25 cellular contexts compared by ENCODE assay signal in genomic region chr11:27681664-27682063, GRCh38. TPM values are rescaled to one million over a fixed set of nuclear protein-coding genes. Genes with fewer than 3 reads are reported as not detected.
DNase-seq lines count a peak whose midpoint lies in the region; ATAC-seq and TF ChIP-seq lines count a peak whose summit lies in the region.
"Had no signal": no experiment of that assay in that cellular context is flagged by ENCODE, and none has a peak within 500 bp of the region (broad histone marks: within the 10 kb centered on the region; RNA-seq: fewer than 3 reads in every experiment).

No MANE protein-coding gene starts in this region.

- H3K36me3 ChIP-seq in IMR-90 (ENCODE audit: control insufficient read depth, insufficient read depth, low read length) = peaks cover 21% of the 10 kb centered on the region
- H3K36me3 ChIP-seq in GM23338 (ENCODE audit: insufficient read depth) = no peaks in the 10 kb centered on the region
- peaks cover 0 to 6% of the 10 kb centered on the region in 2 experiments for H3K36me3 ChIP-seq in SK-N-SH (replicated peaks in 1 of 2; ENCODE audit: control insufficient read depth in 1 of 2, insufficient read depth in 2 of 2, low read length in 1 of 2)
- H3K36me3 ChIP-seq: BE2C, BLaER1 had no signal

- 0 out of 2 replicates have a peak, but pooled peaks cover under 1% of the 10 kb centered on the region for H3K9me2 ChIP-seq in GM23338 (ENCODE audit: insufficient read depth)
- no peaks in the 10 kb centered on the region for H3K9me2 ChIP-seq in SK-N-SH

- no peak for DNase-seq in Right ventricle myocardium superior
- no peak for DNase-seq in right cardiac atrium
- no peak for DNase-seq in HFFc6
- no peak for DNase-seq in IMR-90
- no peak for DNase-seq in left ventricle myocardium superior
- no peak for DNase-seq in GM23338 (ENCODE audit: low spot score)
- DNase-seq in SK-N-SH = no peak
- DNase-seq: 8988T; ACHN; BE2C; C1 segment of cervical spinal cord; CD4-positive, alpha-beta memory T cell; CD4-positive, CD25-positive, alpha-beta regulatory T cell; CD8-positive, alpha-beta memory T cell; COR-L47; DMS 273 treated with DMSO at 0.1 percent for 48 hours; DMS153; DMS53; DMS79; DND-41; EL; GDM1 had no signal

- TF ChIP-seq CTCF in HFFc6 (IDR thresholded peaks at IDR 0.05) (no peak), IMR-90 (conservative IDR thresholded peaks at IDR 0.05; ENCODE audit: low read depth, low read length) (no peak), GM23338 (conservative IDR thresholded peaks at IDR 0.05; ENCODE audit: low read depth in 2 of 2) (no peak), SK-N-SH (IDR thresholded peaks at IDR 0.05) (no peak)

- no TSS peak for BruUV-seq in IMR-90 (replicated peaks; lab: Mats Ljungman, UMichigan)

- H3K23ac ChIP-seq in IMR-90 (ENCODE audit: low read depth, low read length) = no peak overlapping the region

- WGBS in right cardiac atrium = 54% methylated on average over 1 of the region's 1 CpG
- WGBS in IMR-90 (ENCODE audit: extremely low coverage in 2 of 2, insufficient read length in 1 of 2), 2 experiments = no CpG with 5 or more reads among the region's 1 CpG
- WGBS in SK-N-SH (ENCODE audit: low lambda C conversion rate) = 79% methylated on average over 1 of the region's 1 CpG

- no peaks in the 10 kb centered on the region for H3K9me3 ChIP-seq in right cardiac atrium (ENCODE audit: control insufficient read depth, low read length)
- H3K9me3 ChIP-seq in IMR-90 (ENCODE audit: control insufficient read depth, insufficient read depth, low read length) = no peaks in the 10 kb centered on the region
- no peaks in the 10 kb centered on the region for H3K9me3 ChIP-seq in SK-N-SH
- H3K9me3 ChIP-seq: BE2C, BLaER1 had no signal

- H3K36me3 Mint-ChIP-seq in HFFc6 (ENCODE audit: low read depth) (peaks cover 66% of the 10 kb centered on the region), GM23338 (ENCODE audit: low read depth) (peaks cover 33% of the 10 kb centered on the region; the same call in 2 of the 3 replicates)
- H3K36me3 Mint-ChIP-seq: CD14-positive monocyte had no signal

- no peak overlapping the region for H3K18ac ChIP-seq in IMR-90 (ENCODE audit: low read depth, low read length)

- H3K27ac ChIP-seq in right cardiac atrium (ENCODE audit: low read length) (no peak overlapping the region), IMR-90 (ENCODE audit: insufficient read depth, low read length) (peak overlapping the region; percentile 33; the same call in 1 of the 2 replicates), GM23338 (ENCODE audit: low read depth) (no peak overlapping the region), SK-N-SH (ENCODE audit: low read depth in 2 of 2, low read length in 1 of 2) (no peak overlapping the region)
- H3K27ac ChIP-seq: BLaER1 had no signal

- H3K79me1 ChIP-seq in IMR-90 (ENCODE audit: low read depth in 1 of 2, low read length in 2 of 2) = peaks cover 0 to 47% of the 10 kb centered on the region in 2 experiments; a peak in 2 of 4 replicates

- H3K4ac ChIP-seq in IMR-90 (ENCODE audit: low read depth, low read length) = no peak overlapping the region

- H3K79me2 ChIP-seq in GM23338 (replicated peaks; ENCODE audit: insufficient read depth) (peaks cover 16% of the 10 kb centered on the region; the same call in 1 of the 2 replicates), SK-N-SH (ENCODE audit: insufficient read depth) (peaks cover 85% of the 10 kb centered on the region)

- no peak overlapping the region for H2BK20ac ChIP-seq in IMR-90 (ENCODE audit: low read depth, low read length)

- no peak overlapping the region for H3K14ac ChIP-seq in IMR-90 (replicated peaks; ENCODE audit: low read depth, low read length)

- no peak overlapping the region for H4K5ac ChIP-seq in IMR-90 (ENCODE audit: low read depth, low read length)

- no peak overlapping the region for H4K8ac ChIP-seq in IMR-90 (ENCODE audit: low read depth in 2 of 2, low read length in 2 of 2)

- no peaks in the 10 kb centered on the region for H3K27me3 ChIP-seq in right cardiac atrium (ENCODE audit: control insufficient read depth, insufficient read depth)
- H3K27me3 ChIP-seq in IMR-90 (ENCODE audit: control insufficient read depth, insufficient read depth, low read length) = no peaks in the 10 kb centered on the region
- no peaks in the 10 kb centered on the region for H3K27me3 ChIP-seq in GM23338 (ENCODE audit: insufficient read depth)
- H3K27me3 ChIP-seq in SK-N-SH (ENCODE audit: insufficient read depth) = no peaks in the 10 kb centered on the region
- H3K27me3 ChIP-seq: BE2C, BLaER1 had no signal

- H3K9me3 Mint-ChIP-seq in HFFc6 (peaks cover 28% of the 10 kb centered on the region), GM23338 (peaks cover 23% of the 10 kb centered on the region)

- TF ChIP-seq EP300 in SK-N-SH (IDR thresholded peaks at IDR 0.05; ENCODE audit: borderline replicate concordance in 1 of 2, low read depth in 1 of 2, low read length in 1 of 2) = no peak

- intact Hi-C loops in Right ventricle myocardium superior (cut with DNase I) = no loop called here
- intact Hi-C loops in right cardiac atrium (cut with DNase I) = no loop called here
- intact Hi-C loops in IMR-90 (cut with micrococcal nuclease) = no loop called here
- intact Hi-C loops in left ventricle myocardium superior (cut with micrococcal nuclease) = no loop called here

- H3K9me1 ChIP-seq in IMR-90 (ENCODE audit: insufficient read depth, low read length) = peaks cover 19% of the 10 kb centered on the region

- H4K20me1 ChIP-seq in IMR-90 (ENCODE audit: insufficient read depth, low read length) (peaks cover 87% of the 10 kb centered on the region), GM23338 (replicated peaks; ENCODE audit: insufficient read depth) (no peaks in the 10 kb centered on the region), SK-N-SH (ENCODE audit: insufficient read depth) (peaks cover 48% of the 10 kb centered on the region)
- H4K20me1 ChIP-seq: BLaER1 had no signal

- no peak overlapping the region for H2AK5ac ChIP-seq in IMR-90 (ENCODE audit: low read depth, low read length)

- no peaks in the 10 kb centered on the region for H3K4me1 ChIP-seq in right cardiac atrium (ENCODE audit: control insufficient read depth, insufficient read depth, low read length)
- H3K4me1 ChIP-seq in IMR-90 (ENCODE audit: control insufficient read depth, insufficient read depth, low read length) = peaks cover 21% of the 10 kb centered on the region
- H3K4me1 ChIP-seq in GM23338 (ENCODE audit: insufficient read depth) = no peaks in the 10 kb centered on the region; the same call in 1 of the 2 replicates
- H3K4me1 ChIP-seq in SK-N-SH (ENCODE audit: control insufficient read depth in 1 of 2, insufficient read depth in 2 of 2, low read depth in 1 of 2, low read length in 1 of 2) = no peaks in the 10 kb centered on the region
- H3K4me1 ChIP-seq: BE2C, BLaER1 had no signal

- H2BK15ac ChIP-seq in IMR-90 (ENCODE audit: low read depth, low read length) = no peak overlapping the region

- TF ChIP-seq RAD21 in IMR-90 (IDR thresholded peaks at IDR 0.05; ENCODE audit: low read length) = no peak
- TF ChIP-seq RAD21 in SK-N-SH (IDR thresholded peaks at IDR 0.05; ENCODE audit: low read length) = no peak

- CTCF ChIA-PET in IMR-90 (lab: Yijun Ruan, JAX) = no interaction called here
- CTCF ChIA-PET in SK-N-SH (lab: Yijun Ruan, JAX) = interaction anchor here (4.7 kb wide), 1 partner anchor 17 kb away, joined by 15 read pairs; no protein-coding TSS in a partner anchor

- H3K27ac Mint-ChIP-seq in HFFc6 (peak overlapping the region; percentile 70), GM23338 (no peak overlapping the region)
- H3K27ac Mint-ChIP-seq: CD14-positive monocyte; CD4-positive, alpha-beta memory T cell; CD4-positive, CD25-positive, alpha-beta regulatory T cell had no signal

- no peak for TF ChIP-seq POLR2A in IMR-90 (IDR thresholded peaks at IDR 0.05; ENCODE audit: low read depth, low read length)

- dilution Hi-C loops in IMR-90 (cut with HindIII; ENCODE audit: low sequenced_read_pairs, unreplicated experiment) = no loop called here

- H2AFZ ChIP-seq in IMR-90 (replicated peaks; ENCODE audit: low read length, poor library complexity) (no peak overlapping the region), GM23338 (no peak overlapping the region), SK-N-SH (ENCODE audit: low read depth) (no peak overlapping the region)

- H4K91ac ChIP-seq in IMR-90 (ENCODE audit: insufficient read depth, low read depth, low read length) = no peak overlapping the region

- H3F3A ChIP-seq in GM23338 (replicated peaks; ENCODE audit: low read depth) (no peaks in the 10 kb centered on the region), SK-N-SH (replicated peaks; ENCODE audit: insufficient read depth) (no peaks in the 10 kb centered on the region)

- H2BK5ac ChIP-seq in IMR-90 (ENCODE audit: low read depth, low read length, poor library complexity, severe bottlenecking) = peak overlapping the region; percentile 15

- no peak overlapping the region; the same call in 1 of the 2 replicates for H3K4me2 ChIP-seq in IMR-90 (ENCODE audit: low read depth, low read length)
- no peak overlapping the region for H3K4me2 ChIP-seq in GM23338
- H3K4me2 ChIP-seq in SK-N-SH = no peak overlapping the region
- H3K4me2 ChIP-seq: BLaER1 had no signal

- H3K4me3 Mint-ChIP-seq in HFFc6 = no peak overlapping the region
- no peak overlapping the region for H3K4me3 Mint-ChIP-seq in GM23338
- H3K4me3 Mint-ChIP-seq: CD14-positive monocyte; CD4-positive, alpha-beta memory T cell; CD4-positive, CD25-positive, alpha-beta regulatory T cell; CD8-positive, alpha-beta memory T cell had no signal

- no peak overlapping the region for H2BK120ac ChIP-seq in IMR-90 (ENCODE audit: low read depth, low read length)

- H3K27me3 Mint-ChIP-seq in HFFc6 (ENCODE audit: insufficient read depth) (peaks cover 4% of the 10 kb centered on the region), GM23338 (ENCODE audit: insufficient read depth, low read depth, poor library complexity) (no peaks in the 10 kb centered on the region)
- H3K27me3 Mint-ChIP-seq: CD4-positive, CD25-positive, alpha-beta regulatory T cell had no signal

- H3K56ac ChIP-seq in IMR-90 (ENCODE audit: extremely low read depth, insufficient read depth, low read length) = no peak overlapping the region

- H3K4me3 ChIP-seq in right cardiac atrium (ENCODE audit: low read length) (no peak overlapping the region), IMR-90 (ENCODE audit: insufficient read depth, low read depth, low read length) (no peak overlapping the region), GM23338 (no peak overlapping the region), SK-N-SH (ENCODE audit: low read depth in 2 of 2, low read length in 1 of 2) (no peak overlapping the region)
- H3K4me3 ChIP-seq: BLaER1, GM12878 had no signal

- no peak overlapping the region for H2AK9ac ChIP-seq in IMR-90 (replicated peaks; ENCODE audit: low read depth, low read length, poor library complexity)

- H3K4me1 Mint-ChIP-seq in HFFc6 (ENCODE audit: low read depth) (peaks cover 97% of the 10 kb centered on the region), GM23338 (peaks cover 4% of the 10 kb centered on the region; the same call in 2 of the 3 replicates)
- H3K4me1 Mint-ChIP-seq: CD14-positive monocyte; CD4-positive, alpha-beta memory T cell; CD4-positive, CD25-positive, alpha-beta regulatory T cell; CD8-positive, alpha-beta memory T cell had no signal

- ATAC-seq in Right ventricle myocardium superior (ENCODE audit: poor library complexity) = peak; percentile 88
- ATAC-seq in right cardiac atrium = no peak
- ATAC-seq in IMR-90 (ENCODE audit: low read depth) = peak; percentile 4; the same call in 1 of the 2 replicates
- peak; percentile 84 for ATAC-seq in left ventricle myocardium superior
- ATAC-seq in GM23338 = no peak
- ATAC-seq: GM12878 had no signal

- H3K9ac ChIP-seq in IMR-90 (ENCODE audit: low read depth, low read length) (no peak overlapping the region), SK-N-SH (no peak overlapping the region)
- H3K9ac ChIP-seq: BLaER1 had no signal

- in situ Hi-C loops in IMR-90 (cut with MboI; ENCODE audit: low sequenced_read_pairs) = no loop called here

- POLR2A ChIA-PET in IMR-90 (lab: Charles Lee; ENCODE audit: unreplicated experiment) (no interaction called here), SK-N-SH (lab: Yijun Ruan, JAX) (no interaction called here)

RNA-seq across cellular contexts. Expression of gene BDNF, which starts 18.6 kb away (rescaled TPM):
- 4.0 TPM for total RNA-seq in Right ventricle myocardium superior
- under 1 TPM in 3 of 4 donors, not detected in 1; 0.06 to 0.09 (median 0.08) TPM for total RNA-seq in right cardiac atrium
- polyA plus RNA-seq in right cardiac atrium = 0.05 TPM
- 10 to 100 TPM; 62.1 to 92.2 (median 90.0) TPM for total RNA-seq in HFFc6 (2021; fragmentation: NEBNext Ultra II Directional; extraction: Animal tissue kit (Norgen Biotek cat#: 25700))
- 152 and 174 TPM in 2 replicates for total RNA-seq in IMR-90 (2012; rRNA removed)
- 91.9 and 94.8 TPM in 2 replicates for polyA plus RNA-seq in IMR-90 (2012; rRNA removed)
- 50.7 and 60.1 TPM in 2 replicates for polyA plus RNA-seq in IMR-90 (2012; cell fraction: cytosol; rRNA removed)
- polyA plus RNA-seq in IMR-90 (2012; cell fraction: nucleus; rRNA removed; ENCODE audit: low replicate concordance) = 65.9 and 184 TPM in 2 replicates
- total RNA-seq in left ventricle myocardium superior = 2.4 TPM
- total RNA-seq in GM23338 (2014; rRNA removed; shearing (Covaris generic)) = 5.1 and 6.8 TPM in 2 replicates
- polyA plus RNA-seq in GM23338 (2016; fragmentation: Nextera tagmentation; extraction: Ambion mirVana) = 4.2 and 5.2 TPM in 2 replicates
- 21.3 and 24.4 TPM in 2 replicates for polyA plus RNA-seq in SK-N-SH (2012; rRNA removed)
- polyA plus RNA-seq in SK-N-SH (2012; cell fraction: cytosol; rRNA removed) = 23.2 and 25.5 TPM in 2 replicates
- polyA plus RNA-seq in SK-N-SH (2012; cell fraction: nucleus; rRNA removed) = 23.9 and 29.7 TPM in 2 replicates
- total RNA-seq: CD4-positive, alpha-beta memory T cell; CD4-positive, CD25-positive, alpha-beta regulatory T cell; CD8-positive, alpha-beta memory T cell had no signal
- polyA plus RNA-seq: CD14-positive monocyte; CD4-positive, alpha-beta memory T cell; CD4-positive, CD25-positive, alpha-beta regulatory T cell; CD8-positive, alpha-beta memory T cell had no signal

Comparison
In these comparisons a context has a peak if more than half of its experiments do, and no peak if none do; other contexts are left out.
1. ATAC-seq: peak in Right ventricle myocardium superior (single experiment), IMR-90 (single experiment) and left ventricle myocardium superior (single experiment); none in right cardiac atrium (0 of 2) and GM23338 (single experiment).